ENCODE assay signal across 28 cellular contexts in the genomic region with DNA sequence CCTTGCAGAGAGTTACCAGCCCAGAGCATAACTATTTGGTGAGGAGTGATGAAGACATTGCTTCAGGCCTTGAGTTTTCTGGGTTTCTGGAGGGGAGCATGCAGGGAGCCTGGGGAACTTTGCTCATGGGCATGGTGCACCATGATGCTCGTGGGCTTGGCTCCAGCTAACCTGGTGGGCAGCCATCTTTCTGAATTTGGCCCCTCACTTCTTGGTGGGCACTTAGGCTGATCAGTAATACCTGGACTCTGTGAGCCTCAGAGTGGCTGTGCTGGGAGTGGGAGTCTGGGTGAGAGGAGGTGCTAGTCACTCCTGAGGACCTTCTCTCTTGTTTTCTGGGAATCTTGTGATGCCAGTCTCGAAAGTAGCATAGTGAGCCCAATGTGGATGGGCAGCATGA.
"Had no signal": no experiment of that assay in that cellular context is flagged by ENCODE, and none has a peak within 500 bp of the region (broad histone marks: within the 10 kb centered on the region; RNA-seq: fewer than 3 reads in every experiment).

No MANE protein-coding gene starts in this region.

- H3K27ac ChIP-seq: gastroesophageal sphincter, hepatocyte, neural progenitor cell, SK-N-MC, tibial artery, WERI-Rb-1 had no signal

- H3K4me1 Mint-ChIP-seq: mesothelial cell of epicardium had no signal

- H3K4me2 ChIP-seq: hepatocyte, neural progenitor cell had no signal

- H3K36me3 Mint-ChIP-seq: mesothelial cell of epicardium had no signal

- H3K27me3 Mint-ChIP-seq: activated CD4-positive, alpha-beta memory T cell treated with anti-CD3 and anti-CD28 coated beads for 36 hours; activated CD4-positive, alpha-beta T cell treated with anti-CD3 and anti-CD28 coated beads, Interleukin-2, amount 10 ng/mL, durations not matched to agents 24 days and 14 days; activated naive CD8-positive, alpha-beta T cell treated with anti-CD3 and anti-CD28 coated beads, Interleukin-2, amount 50 U/mL, for 24 hours; naive thymus-derived CD4-positive, alpha-beta T cell; stimulated activated naive CD8-positive, alpha-beta T cell treated with anti-CD3 and anti-CD28 coated beads, Interleukin-15, Interleukin-2, amounts not matched to agents 100 ng/mL and 50 ng/mL, for 24 hours had no signal

- H3K27me3 ChIP-seq: gastroesophageal sphincter, hepatocyte, neural progenitor cell, tibial artery had no signal

- H3K4me3 Mint-ChIP-seq: activated CD4-positive, alpha-beta memory T cell treated with anti-CD3 and anti-CD28 coated beads for 36 hours; activated CD4-positive, alpha-beta T cell treated with anti-CD3 and anti-CD28 coated beads, Interleukin-2, amount 10 ng/mL, durations not matched to agents 24 days and 14 days; activated naive CD8-positive, alpha-beta T cell treated with anti-CD3 and anti-CD28 coated beads, Interleukin-2, amount 50 U/mL, for 24 hours; activated T-helper 1 cell treated with anti-CD3 and anti-CD28 coated beads, Interleukin-12 subunit alpha, Interleukin-12 subunit beta, Interleukin-2, Interleukin-4 antibody, amounts not matched to agents 30 ng/mL and 10 ng/mL and 1 ng/mL, durations not matched to agents 14 hours and 24 hours and 36 hours; mesothelial cell of epicardium; naive thymus-derived CD4-positive, alpha-beta T cell; neural progenitor cell; stimulated activated naive CD8-positive, alpha-beta T cell treated with anti-CD3 and anti-CD28 coated beads, Interleukin-15, Interleukin-2, amounts not matched to agents 100 ng/mL and 50 ng/mL, for 24 hours; T-helper 1 cell treated with Interleukin-12 subunit alpha and Interleukin-12 subunit beta and Interleukin-4 antibody, amounts not matched to agents 30 μg/mL and 1 μg/mL, for 36 hours had no signal

- H2AFZ ChIP-seq: hepatocyte, neural progenitor cell had no signal

- H3K27ac Mint-ChIP-seq: activated CD4-positive, alpha-beta memory T cell treated with anti-CD3 and anti-CD28 coated beads for 36 hours; activated CD4-positive, alpha-beta T cell treated with anti-CD3 and anti-CD28 coated beads, Interleukin-2, amount 10 ng/mL, durations not matched to agents 24 days and 14 days; activated naive CD8-positive, alpha-beta T cell treated with anti-CD3 and anti-CD28 coated beads, Interleukin-2, amount 50 U/mL, for 24 hours; activated T-helper 1 cell treated with anti-CD3 and anti-CD28 coated beads, Interleukin-12 subunit alpha, Interleukin-12 subunit beta, Interleukin-2, Interleukin-4 antibody, amounts not matched to agents 30 ng/mL and 10 ng/mL and 1 ng/mL, durations not matched to agents 14 hours and 24 hours and 36 hours; mesothelial cell of epicardium; T-helper 1 cell treated with Interleukin-12 subunit alpha and Interleukin-12 subunit beta and Interleukin-4 antibody, amounts not matched to agents 30 μg/mL and 1 μg/mL, for 36 hours had no signal

- H3K9me3 ChIP-seq: gastroesophageal sphincter, tibial artery had no signal

- H3K36me3 ChIP-seq: neural progenitor cell had no signal

- DNase-seq: activated CD4-positive, alpha-beta memory T cell treated with anti-CD3 and anti-CD28 coated beads for 36 hours; activated CD4-positive, alpha-beta T cell treated with anti-CD3 and anti-CD28 coated beads, Interleukin-2, amount 10 ng/mL, durations not matched to agents 24 days and 14 days; activated CD4-positive, CD25-positive, alpha-beta regulatory T cell treated with anti-CD3 and anti-CD28 coated beads, Interleukin-2, amount 50 U/mL, for 72 hours; activated gamma-delta T cell; activated naive CD4-positive, alpha-beta T cell treated with anti-CD3 and anti-CD28 coated beads, Interleukin-2, amount 50 U/mL, for 16 hours; activated naive CD8-positive, alpha-beta T cell treated with anti-CD3 and anti-CD28 coated beads, Interleukin-2, amount 50 U/mL, for 24 hours; activated T-cell treated with anti-CD3 and anti-CD28 coated beads for 4 hours; amygdala; caudate nucleus; effector memory CD4-positive, alpha-beta T cell; left ventricle myocardium superior; naive thymus-derived CD4-positive, alpha-beta T cell; occipital lobe; right cardiac atrium; stimulated activated CD4-positive, alpha-beta T cell treated with anti-CD3 and anti-CD28 coated beads, Interleukin-15, amount 100 ng/mL, for 24 hours; stimulated activated CD4-positive, alpha-beta T cell treated with anti-CD3 and anti-CD28 coated beads, Interleukin-2, amount 100 ng/mL, for 24 hours; SW 1271; T1000; WERI-Rb-1 had no signal

- H3K79me2 ChIP-seq: hepatocyte had no signal

- H3K9ac ChIP-seq: neural progenitor cell had no signal

- H3K9me3 Mint-ChIP-seq: activated CD4-positive, alpha-beta memory T cell treated with anti-CD3 and anti-CD28 coated beads for 36 hours; activated CD4-positive, alpha-beta T cell treated with anti-CD3 and anti-CD28 coated beads, Interleukin-2, amount 10 ng/mL, durations not matched to agents 24 days and 14 days; activated naive CD8-positive, alpha-beta T cell treated with anti-CD3 and anti-CD28 coated beads, Interleukin-2, amount 50 U/mL, for 24 hours; activated T-helper 1 cell treated with anti-CD3 and anti-CD28 coated beads, Interleukin-12 subunit alpha, Interleukin-12 subunit beta, Interleukin-2, Interleukin-4 antibody, amounts not matched to agents 30 ng/mL and 10 ng/mL and 1 ng/mL, durations not matched to agents 14 hours and 24 hours and 36 hours; mesothelial cell of epicardium; naive thymus-derived CD4-positive, alpha-beta T cell; neural progenitor cell; stimulated activated naive CD8-positive, alpha-beta T cell treated with anti-CD3 and anti-CD28 coated beads, Interleukin-15, Interleukin-2, amounts not matched to agents 100 ng/mL and 50 ng/mL, for 24 hours; T-helper 1 cell treated with Interleukin-12 subunit alpha and Interleukin-12 subunit beta and Interleukin-4 antibody, amounts not matched to agents 30 μg/mL and 1 μg/mL, for 36 hours had no signal

- ATAC-seq: activated naive CD8-positive, alpha-beta T cell treated with anti-CD3 and anti-CD28 coated beads, Interleukin-2, amount 50 U/mL, for 24 hours; gastroesophageal sphincter; left ventricle myocardium superior; naive thymus-derived CD4-positive, alpha-beta T cell; right cardiac atrium had no signal

- H3K4me3 ChIP-seq: gastroesophageal sphincter, hepatocyte, neural progenitor cell, SK-N-MC, tibial artery had no signal
